Comparison of ENCODE assay signal across 8 cellular contexts in the genomic region with DNA sequence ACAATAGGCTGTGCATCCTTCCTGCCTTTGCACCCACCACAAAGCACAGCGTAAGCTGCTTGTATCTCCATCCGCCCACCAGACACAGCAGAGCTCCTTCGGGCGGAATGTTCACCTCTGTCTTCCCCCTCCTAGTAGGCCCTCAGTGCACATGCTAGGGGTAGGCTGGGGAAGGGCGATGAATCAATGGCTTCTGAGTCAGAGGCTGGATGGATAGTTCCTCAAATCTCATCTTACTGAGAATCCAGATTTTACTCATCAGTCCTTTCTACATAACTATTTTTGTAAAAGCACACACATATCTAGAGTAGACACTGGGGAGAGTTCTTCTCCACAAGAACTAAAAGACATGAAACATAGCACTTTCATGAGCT.
DNase-seq lines count a peak whose midpoint lies in the region; ATAC-seq and TF ChIP-seq lines count a peak whose summit lies in the region.

No MANE protein-coding gene starts in this region.

- no peak for TF ChIP-seq CTCF in HFFc6 (IDR thresholded peaks at IDR 0.05)
- no peak for TF ChIP-seq CTCF in RWPE2 (IDR thresholded peaks at IDR 0.05; ENCODE audit: poor library complexity, severe bottlenecking)
- no peak for TF ChIP-seq CTCF in liver (IDR thresholded peaks at IDR 0.05; ENCODE audit: low read depth, low read length, missing input control)
- no peak for TF ChIP-seq CTCF in Caco-2 (IDR thresholded peaks at IDR 0.05; ENCODE audit: insufficient read depth in 1 of 2, low read depth in 1 of 2, low read length in 1 of 2, severe bottlenecking in 1 of 2, unreplicated experiment in 1 of 2)

- no peaks in the 10 kb centered on the region for H3K9me3 ChIP-seq in RWPE2 (ENCODE audit: severe bottlenecking)
- no peaks in the 10 kb centered on the region for H3K9me3 ChIP-seq in liver (ENCODE audit: control insufficient read depth in 4 of 4, low read length in 3 of 4)
- H3K9me3 ChIP-seq in Caco-2: no peaks in the 10 kb centered on the region

- intact Hi-C loops in Caco-2 (cut with micrococcal nuclease; ENCODE audit: unreplicated experiment): no loop called here

- 83% methylated on average over 5 of the region's 5 CpGs for WGBS in liver

- H3K9me3 Mint-ChIP-seq in HFFc6 (no peaks in the 10 kb centered on the region), Caco-2 (ENCODE audit: unreplicated experiment) (no peaks in the 10 kb centered on the region)

- CTCF ChIA-PET in Caco-2 (lab: Charles Lee): no interaction called here

- peaks cover 20% of the 10 kb centered on the region for H3K36me3 Mint-ChIP-seq in HFFc6 (ENCODE audit: low read depth)
- peaks cover 15% of the 10 kb centered on the region for H3K36me3 Mint-ChIP-seq in Caco-2 (ENCODE audit: insufficient read depth, unreplicated experiment)

- no peak overlapping the region for H3K9ac ChIP-seq in liver (ENCODE audit: low read depth in 1 of 2, low read length in 2 of 2)

- H3K4me1 ChIP-seq in RWPE2 (ENCODE audit: insufficient read depth, poor library complexity, severe bottlenecking) (peaks cover 57% of the 10 kb centered on the region), liver (ENCODE audit: control insufficient read depth in 4 of 4, insufficient read depth in 4 of 4, low read length in 3 of 4) (peaks cover 0 to 36% (median 10%) of the 10 kb centered on the region in 4 donors), Caco-2 (peaks cover 32% of the 10 kb centered on the region)

- H3K27me3 ChIP-seq in RWPE2 (ENCODE audit: insufficient read depth, poor library complexity, severe bottlenecking) (no peaks in the 10 kb centered on the region), liver (ENCODE audit: control insufficient read depth in 4 of 4, insufficient read depth in 4 of 4, low read length in 3 of 4) (no peaks in the 10 kb centered on the region), Caco-2 (replicated peaks; ENCODE audit: control insufficient read depth, insufficient read depth, low read length) (no peaks in the 10 kb centered on the region)

- H3K27me3 Mint-ChIP-seq in HFFc6 (ENCODE audit: insufficient read depth) (peaks cover 2% of the 10 kb centered on the region), Caco-2 (ENCODE audit: insufficient read depth, unreplicated experiment) (no peaks in the 10 kb centered on the region)

- TF ChIP-seq RAD21 in liver (IDR thresholded peaks at IDR 0.05): no peak

- peak overlapping the region; percentile 85 for H3K27ac Mint-ChIP-seq in HFFc6
- no peak overlapping the region for H3K27ac Mint-ChIP-seq in Caco-2 (ENCODE audit: unreplicated experiment)

- H3K4me1 Mint-ChIP-seq in HFFc6 (ENCODE audit: low read depth) (peaks cover 95% of the 10 kb centered on the region), Caco-2 (ENCODE audit: low read depth, unreplicated experiment) (peaks cover 23% of the 10 kb centered on the region)

- H3K36me3 ChIP-seq in RWPE2 (ENCODE audit: low read depth): peaks cover 48% of the 10 kb centered on the region
- no peaks in the 10 kb centered on the region for H3K36me3 ChIP-seq in liver (ENCODE audit: control insufficient read depth in 4 of 4, insufficient read depth in 3 of 4, low read depth in 1 of 4, low read length in 3 of 4)
- no peaks in the 10 kb centered on the region for H3K36me3 ChIP-seq in Caco-2 (ENCODE audit: control insufficient read depth, insufficient read depth, low read length)

- H3K4me3 Mint-ChIP-seq in HFFc6 (peak overlapping the region; percentile 62), Caco-2 (ENCODE audit: unreplicated experiment) (no peak overlapping the region)

- POLR2A ChIA-PET in Caco-2 (lab: Charles Lee): no interaction called here

- H3K4me3 ChIP-seq in RWPE2 (ENCODE audit: severe bottlenecking) (no peak overlapping the region), liver (ENCODE audit: low read depth in 1 of 3, low read length in 3 of 3) (no peak overlapping the region), Caco-2 (ENCODE audit: low read depth, low read length) (no peak overlapping the region)

- ATAC-seq in GM18868 (IDR thresholded peaks at IDR 0.05; ENCODE audit: unreplicated experiment): peak; percentile 95
- peak; percentile 20; the same call in 2 of the 3 replicates for ATAC-seq in RWPE2 (ENCODE audit: low read depth)

- H3K27ac ChIP-seq in RWPE2 (ENCODE audit: poor library complexity, severe bottlenecking) (peak overlapping the region; percentile 66), liver (ENCODE audit: low read depth in 1 of 2, low read length in 2 of 2) (peak overlapping the region; percentile 23 to 45)

- BruUV-seq in Caco-2 (replicated peaks; lab: Mats Ljungman, UMichigan): no TSS peak

- DNase-seq in HFFc6 (peak; percentile 50), RWPE2 (ENCODE audit: low spot score) (no peak), SHP77 (lab: John Stamatoyannopoulos, UW) (no peak), AG20443 (ENCODE audit: low spot score) (no peak), Caco-2 (no peak), occipital lobe (lab: John Stamatoyannopoulos, UW) (no peak)

TF ChIP-seq in liver, 16 proteins besides CTCF, POLR2A, EP300 and RAD21:
- no peak for TF ChIP-seq HNF4G (IDR thresholded peaks at IDR 0.05)
